8 cellular contexts compared by ENCODE assay signal in the genomic region with DNA sequence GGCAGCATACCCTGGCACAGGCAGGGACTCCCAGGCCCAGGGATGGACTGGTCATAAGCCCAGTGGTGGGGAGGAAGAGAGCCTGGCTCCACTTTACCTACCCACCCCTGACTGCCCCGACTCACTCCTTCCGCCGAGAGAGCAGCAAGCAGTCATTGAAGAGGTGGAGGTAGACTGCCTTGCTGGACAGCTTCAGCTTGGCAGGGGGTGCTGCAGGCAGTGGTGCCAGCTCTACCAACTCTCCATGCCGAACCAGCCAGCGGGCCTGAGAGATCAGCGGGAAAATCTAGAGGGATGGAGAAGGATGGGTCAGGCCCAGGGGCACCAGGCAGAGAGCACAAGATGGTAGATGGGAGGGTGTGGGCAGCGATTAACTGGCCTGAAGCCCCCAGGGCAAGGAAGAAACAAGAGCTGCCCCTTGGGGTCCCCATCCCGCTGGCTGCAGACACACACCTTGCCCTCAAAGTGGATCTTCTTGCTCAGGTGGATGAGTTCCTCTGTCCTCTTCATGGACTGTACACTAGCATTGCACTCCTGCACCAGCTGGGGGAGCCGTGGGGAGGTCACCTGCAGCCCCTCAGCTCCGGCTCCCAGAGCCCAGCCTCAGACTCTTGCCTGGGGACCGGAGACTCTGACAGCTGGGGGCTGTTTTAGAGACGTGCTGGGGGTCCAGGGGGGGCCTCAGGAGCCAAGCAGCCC. TPM values are rescaled to one million over a fixed set of nuclear protein-coding genes. Genes with fewer than 3 reads are reported as not detected.
DNase-seq lines count a peak whose midpoint lies in the region; ATAC-seq, FAIRE-seq and TF ChIP-seq lines count a peak whose summit lies in the region.

No MANE protein-coding gene starts in this region.

- CTCF ChIA-PET in HEK293 (lab: Yijun Ruan, JAX) = interaction anchor here (0.6 to 3.5 kb wide), 16 partner anchors 9 to 417 kb away, joined by 3 to 18 read pairs (median 4); no protein-coding TSS in a partner anchor

- H3K9me3 ChIP-seq in CD4-positive, CD25-positive, alpha-beta regulatory T cell (ENCODE audit: control insufficient read depth in 2 of 2, low read length in 2 of 2) = no peaks in the 10 kb centered on the region
- H3K9me3 ChIP-seq in HEK293 (ENCODE audit: control insufficient read depth, insufficient read depth, low read depth, low read length) (no peaks in the 10 kb centered on the region), left ventricle myocardium inferior (replicated peaks) (no peaks in the 10 kb centered on the region)

- H3K4me1 Mint-ChIP-seq in CD4-positive, CD25-positive, alpha-beta regulatory T cell = peaks cover 0 to 23% (median 12%) of the 10 kb centered on the region in 4 donors

- TF ChIP-seq POLR2A in H54 (IDR thresholded peaks at IDR 0.05; ENCODE audit: low read depth, low read length) = no peak

- H3K27ac ChIP-seq in CD4-positive, CD25-positive, alpha-beta regulatory T cell (ENCODE audit: insufficient read depth, low read length, poor library complexity, severe bottlenecking) = no peak overlapping the region
- H3K27ac ChIP-seq in HEK293 (ENCODE audit: extremely low read depth, low read depth, low read length) (no peak overlapping the region), left ventricle myocardium inferior (replicated peaks) (no peak overlapping the region)

- peak overlapping the region in 1 of 3 donors; percentile 43 for H3K27ac Mint-ChIP-seq in CD4-positive, CD25-positive, alpha-beta regulatory T cell

- H3K36me3 Mint-ChIP-seq in CD4-positive, CD25-positive, alpha-beta regulatory T cell = peaks cover 11% of the 10 kb centered on the region

- DNase-seq in CD4-positive, CD25-positive, alpha-beta regulatory T cell = peak in 1 of 3 donors; percentile 49
- peak; percentile 13 to 29 for DNase-seq in activated CD4-positive, alpha-beta T cell treated with anti-CD3 and anti-CD28 coated beads, Interleukin-2, amount 50 U/mL, for 4 hours
- DNase-seq in left ventricle myocardium inferior (no peak), H54 (ENCODE audit: insufficient read length, low spot score) (no peak), amniotic stem cell (lab: John Stamatoyannopoulos, UW) (no peak), T-helper 9 cell (no peak)

- H3K9me3 Mint-ChIP-seq in CD4-positive, CD25-positive, alpha-beta regulatory T cell = no peaks in the 10 kb centered on the region

- H3K4me3 Mint-ChIP-seq in CD4-positive, CD25-positive, alpha-beta regulatory T cell = peak overlapping the region in 3 of 4 donors; percentile 27 to 35 (median 31)

- no peak for ATAC-seq in CD4-positive, CD25-positive, alpha-beta regulatory T cell (ENCODE audit: low read depth in 2 of 2)
- no peak for ATAC-seq in GM18858 (IDR thresholded peaks at IDR 0.05; ENCODE audit: unreplicated experiment)

- intact Hi-C loops in left ventricle myocardium inferior (cut with micrococcal nuclease) = no loop called here

- H3K27me3 ChIP-seq in CD4-positive, CD25-positive, alpha-beta regulatory T cell (ENCODE audit: control insufficient read depth, insufficient read depth, low read length) = no peaks in the 10 kb centered on the region
- no peaks in the 10 kb centered on the region for H3K27me3 ChIP-seq in left ventricle myocardium inferior (ENCODE audit: low read depth)

- H3K4me1 ChIP-seq in CD4-positive, CD25-positive, alpha-beta regulatory T cell (ENCODE audit: control insufficient read depth, insufficient read depth, low read length, poor library complexity, severe bottlenecking) = peaks cover 14% of the 10 kb centered on the region
- H3K4me1 ChIP-seq in HEK293 (ENCODE audit: control insufficient read depth, insufficient read depth, low read length) (no peaks in the 10 kb centered on the region), left ventricle myocardium inferior (peaks cover 20% of the 10 kb centered on the region)

- peaks cover 4% of the 10 kb centered on the region for H3K27me3 Mint-ChIP-seq in CD4-positive, CD25-positive, alpha-beta regulatory T cell

- FAIRE-seq in H54 (lab: Jason Lieb, UNC) = no peak

- POLR2A ChIA-PET in HEK293 (lab: Yijun Ruan, JAX) = no interaction called here

- TF ChIP-seq CTCF in HEK293 (tag by site-specific recombination; IDR thresholded peaks at IDR 0.05) (peak; percentile 40), left ventricle myocardium inferior (IDR thresholded peaks at IDR 0.05; ENCODE audit: borderline replicate concordance) (peak; percentile 53)

- peaks cover 9% of the 10 kb centered on the region for H3K36me3 ChIP-seq in CD4-positive, CD25-positive, alpha-beta regulatory T cell (ENCODE audit: control insufficient read depth, insufficient read depth, low read length)
- no peaks in the 10 kb centered on the region for H3K36me3 ChIP-seq in HEK293 (ENCODE audit: control insufficient read depth in 2 of 2, insufficient read depth in 1 of 2, low read length in 2 of 2)
- peaks cover 5% of the 10 kb centered on the region for H3K36me3 ChIP-seq in left ventricle myocardium inferior

- H3K4me3 ChIP-seq in CD4-positive, CD25-positive, alpha-beta regulatory T cell (ENCODE audit: low read depth, low read length) = no peak overlapping the region
- no peak overlapping the region for H3K4me3 ChIP-seq in HEK293 (ENCODE audit: low read depth, low read length)
- no peak overlapping the region for H3K4me3 ChIP-seq in left ventricle myocardium inferior

TF ChIP-seq in HEK293, 187 proteins besides CTCF, POLR2A, EP300 and RAD21 (continues in another document):
- TF ChIP-seq ZNF37A (tag by site-specific recombination; IDR thresholded peaks at IDR 0.05) (no peak), ZBTB7A (tag by site-specific recombination; IDR thresholded peaks at IDR 0.05; ENCODE audit: low read depth) (no peak), MYNN (tag by site-specific recombination; IDR thresholded peaks at IDR 0.05; ENCODE audit: borderline replicate concordance) (no peak), ZNF112 (tag by site-specific recombination; IDR thresholded peaks at IDR 0.05) (no peak), GLI4 (tag by site-specific recombination; IDR thresholded peaks at IDR 0.05) (no peak), REPIN1 (tag by site-specific recombination; IDR thresholded peaks at IDR 0.05; ENCODE audit: low read depth) (no peak), ZNF837 (tag by site-specific recombination; IDR thresholded peaks at IDR 0.05) (no peak), ZNF610 (tag by site-specific recombination; IDR thresholded peaks at IDR 0.05; ENCODE audit: borderline replicate concordance) (no peak), ZNF600 (tag by site-specific recombination; IDR thresholded peaks at IDR 0.05) (no peak), ZNF785 (tag by site-specific recombination; IDR thresholded peaks at IDR 0.05) (no peak), ZNF223 (tag by site-specific recombination; IDR thresholded peaks at IDR 0.05) (no peak), HOXC10 (CRISPR knock-in tag; IDR thresholded peaks at IDR 0.05) (no peak), OVOL3 (tag by site-specific recombination; IDR thresholded peaks at IDR 0.05) (no peak), ZNF423 (tag by site-specific recombination; IDR thresholded peaks at IDR 0.05) (no peak), ZNF2 (tag by site-specific recombination; IDR thresholded peaks at IDR 0.05) (peak; percentile 79), ZNF19 (tag by site-specific recombination; IDR thresholded peaks at IDR 0.05; ENCODE audit: low read depth) (no peak)
- TF ChIP-seq, protein P1, sequence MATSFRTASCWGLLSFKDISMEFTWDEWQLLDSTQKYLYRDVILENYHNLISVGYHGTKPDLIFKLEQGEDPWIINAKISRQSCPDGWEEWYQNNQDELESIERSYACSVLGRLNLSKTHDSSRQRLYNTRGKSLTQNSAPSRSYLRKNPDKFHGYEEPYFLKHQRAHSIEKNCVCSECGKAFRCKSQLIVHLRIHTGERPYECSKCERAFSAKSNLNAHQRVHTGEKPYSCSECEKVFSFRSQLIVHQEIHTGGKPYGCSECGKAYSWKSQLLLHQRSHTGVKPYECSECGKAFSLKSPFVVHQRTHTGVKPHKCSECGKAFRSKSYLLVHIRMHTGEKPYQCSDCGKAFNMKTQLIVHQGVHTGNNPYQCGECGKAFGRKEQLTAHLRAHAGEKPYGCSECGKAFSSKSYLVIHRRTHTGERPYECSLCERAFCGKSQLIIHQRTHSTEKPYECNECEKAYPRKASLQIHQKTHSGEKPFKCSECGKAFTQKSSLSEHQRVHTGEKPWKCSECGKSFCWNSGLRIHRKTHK (tag by site-specific recombination; IDR thresholded peaks at IDR 0.05) = no peak
- TF ChIP-seq, protein P2, sequence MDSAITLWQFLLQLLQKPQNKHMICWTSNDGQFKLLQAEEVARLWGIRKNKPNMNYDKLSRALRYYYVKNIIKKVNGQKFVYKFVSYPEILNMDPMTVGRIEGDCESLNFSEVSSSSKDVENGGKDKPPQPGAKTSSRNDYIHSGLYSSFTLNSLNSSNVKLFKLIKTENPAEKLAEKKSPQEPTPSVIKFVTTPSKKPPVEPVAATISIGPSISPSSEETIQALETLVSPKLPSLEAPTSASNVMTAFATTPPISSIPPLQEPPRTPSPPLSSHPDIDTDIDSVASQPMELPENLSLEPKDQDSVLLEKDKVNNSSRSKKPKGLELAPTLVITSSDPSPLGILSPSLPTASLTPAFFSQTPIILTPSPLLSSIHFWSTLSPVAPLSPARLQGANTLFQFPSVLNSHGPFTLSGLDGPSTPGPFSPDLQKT (IDR thresholded peaks at IDR 0.05; ENCODE audit: borderline replicate concordance, low read depth, low read length) = no peak
- TF ChIP-seq, protein P3, sequence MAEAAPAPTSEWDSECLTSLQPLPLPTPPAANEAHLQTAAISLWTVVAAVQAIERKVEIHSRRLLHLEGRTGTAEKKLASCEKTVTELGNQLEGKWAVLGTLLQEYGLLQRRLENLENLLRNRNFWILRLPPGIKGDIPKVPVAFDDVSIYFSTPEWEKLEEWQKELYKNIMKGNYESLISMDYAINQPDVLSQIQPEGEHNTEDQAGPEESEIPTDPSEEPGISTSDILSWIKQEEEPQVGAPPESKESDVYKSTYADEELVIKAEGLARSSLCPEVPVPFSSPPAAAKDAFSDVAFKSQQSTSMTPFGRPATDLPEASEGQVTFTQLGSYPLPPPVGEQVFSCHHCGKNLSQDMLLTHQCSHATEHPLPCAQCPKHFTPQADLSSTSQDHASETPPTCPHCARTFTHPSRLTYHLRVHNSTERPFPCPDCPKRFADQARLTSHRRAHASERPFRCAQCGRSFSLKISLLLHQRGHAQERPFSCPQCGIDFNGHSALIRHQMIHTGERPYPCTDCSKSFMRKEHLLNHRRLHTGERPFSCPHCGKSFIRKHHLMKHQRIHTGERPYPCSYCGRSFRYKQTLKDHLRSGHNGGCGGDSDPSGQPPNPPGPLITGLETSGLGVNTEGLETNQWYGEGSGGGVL (tag by site-specific recombination; IDR thresholded peaks at IDR 0.05) = no peak

RNA-seq across cellular contexts. Expression of a gene that starts 7.7 kb away (rescaled TPM):
- total RNA-seq in CD4-positive, CD25-positive, alpha-beta regulatory T cell = 10.4 TPM
- polyA plus RNA-seq in CD4-positive, CD25-positive, alpha-beta regulatory T cell = 1 to 10 TPM; 5.6 to 8.5 (median 8.1) TPM
- 2.2 TPM for total RNA-seq in left ventricle myocardium inferior

RNA-seq across cellular contexts. Expression of a gene that starts 32.2 kb away (rescaled TPM):
- total RNA-seq in CD4-positive, CD25-positive, alpha-beta regulatory T cell = 7.5 TPM
- polyA plus RNA-seq in CD4-positive, CD25-positive, alpha-beta regulatory T cell = 1 to 10 TPM; 1.2 to 3.3 (median 1.4) TPM
- 9.7 TPM for total RNA-seq in left ventricle myocardium inferior

RNA-seq across cellular contexts. Expression of a gene that starts 48.9 kb away (rescaled TPM):
- not detected for total RNA-seq in CD4-positive, CD25-positive, alpha-beta regulatory T cell
- polyA plus RNA-seq in CD4-positive, CD25-positive, alpha-beta regulatory T cell = not detected
- 9.6 TPM for total RNA-seq in left ventricle myocardium inferior

Comparison
In these comparisons a context has a peak if more than half of its experiments do, and no peak if none do; other contexts are left out.
1. DNase-seq: peak in activated CD4-positive, alpha-beta T cell treated with anti-CD3 and anti-CD28 coated beads, Interleukin-2, amount 50 U/mL, for 4 hours (2 of 2); none in left ventricle myocardium inferior (single experiment), H54 (single experiment), amniotic stem cell (single experiment) and T-helper 9 cell (single experiment).
2. RNA of a gene that starts 48.9 kb away (total RNA-seq): 9.6 TPM in left ventricle myocardium inferior (single experiment); not detected in CD4-positive, CD25-positive, alpha-beta regulatory T cell (single experiment); every median in the first group is over 10 times any median in the second.